Comparison of ENCODE assay signal across 9 cellular contexts in the genomic region with DNA sequence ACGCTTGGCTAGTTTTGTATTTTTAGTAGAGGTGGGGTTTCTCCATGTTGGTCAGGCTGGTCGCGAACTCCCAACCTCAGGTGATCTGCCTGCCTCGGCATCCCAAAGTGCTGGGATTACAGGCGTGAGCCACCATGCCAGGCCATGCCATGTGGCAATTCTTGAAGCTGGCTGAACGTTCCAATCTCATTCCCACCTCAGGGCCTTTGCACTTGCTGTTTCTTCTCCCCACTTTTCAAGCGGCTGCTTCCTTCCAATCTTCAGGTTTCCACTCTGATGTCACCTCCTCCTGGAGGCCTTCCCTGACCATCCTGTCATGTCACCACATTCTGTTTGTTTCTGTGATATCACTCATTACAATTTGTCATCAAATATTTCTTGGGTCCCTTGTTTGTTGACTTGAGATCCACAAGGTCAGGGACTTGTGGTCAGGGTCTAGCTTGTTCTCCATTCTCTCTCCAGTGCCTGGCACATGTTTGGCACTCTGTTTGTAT. TPM values are rescaled to one million over a fixed set of nuclear protein-coding genes. Genes with fewer than 3 reads are reported as not detected.
A peak's percentile ranks its signal among the peaks of the same experiment; 100 is the strongest.
DNase-seq lines count a peak whose midpoint lies in the region; ATAC-seq and TF ChIP-seq lines count a peak whose summit lies in the region.
"Had no signal": no experiment of that assay in that cellular context is flagged by ENCODE, and none has a peak within 500 bp of the region (broad histone marks: within the 10 kb centered on the region; RNA-seq: fewer than 3 reads in every experiment).

No MANE protein-coding gene starts in this region.

- H2AFZ ChIP-seq in GM23248 (no peak overlapping the region), mesenchymal stem cell (ENCODE audit: low read depth, low read length) (no peak overlapping the region)

- H3K9me2 ChIP-seq in GM23248 (ENCODE audit: insufficient read depth), result no peaks in the 10 kb centered on the region

- no peak for ATAC-seq in activated CD8-positive, alpha-beta T cell treated with anti-CD3 and anti-CD28 coated beads, Interleukin-2, amount 10 ng/mL, durations not matched to agents 7 days and 5 days
- no peak for ATAC-seq in GM19463 (IDR thresholded peaks at IDR 0.05; ENCODE audit: unreplicated experiment)
- ATAC-seq in GM21423 (IDR thresholded peaks at IDR 0.05; ENCODE audit: unreplicated experiment), result no peak
- no peak for ATAC-seq in GM21737 (IDR thresholded peaks at IDR 0.05; ENCODE audit: unreplicated experiment)

- H3K4me3 Mint-ChIP-seq in activated CD8-positive, alpha-beta T cell treated with anti-CD3 and anti-CD28 coated beads, Interleukin-2, amount 10 ng/mL, durations not matched to agents 7 days and 5 days, result peak overlapping the region; percentile 84

- WGBS in GM23248 (ENCODE audit: low coverage in 1 of 2, low lambda C conversion rate in 2 of 2, missing lambda C conversion rate in 2 of 2), 2 experiments, result 85 to 88% methylated on average over 7 of the region's 7 CpGs
- 98% methylated on average over 7 of the region's 7 CpGs for WGBS in mesenchymal stem cell

- no peaks in the 10 kb centered on the region for H3K36me3 ChIP-seq in GM23248 (ENCODE audit: low read depth)
- no peaks in the 10 kb centered on the region for H3K36me3 ChIP-seq in mesenchymal stem cell (ENCODE audit: control insufficient read depth in 1 of 2, insufficient read depth in 2 of 2, low read depth in 1 of 2, low read length in 2 of 2)

- peak overlapping the region; percentile 98 for H3K27ac Mint-ChIP-seq in activated CD8-positive, alpha-beta T cell treated with anti-CD3 and anti-CD28 coated beads, Interleukin-2, amount 10 ng/mL, durations not matched to agents 7 days and 5 days

- no peak overlapping the region for H3K14ac ChIP-seq in mesenchymal stem cell (ENCODE audit: low read length in 2 of 2)

- H3K27me3 ChIP-seq in GM23248 (replicated peaks; ENCODE audit: insufficient read depth) (no peaks in the 10 kb centered on the region), mesenchymal stem cell (ENCODE audit: control insufficient read depth in 1 of 2, insufficient read depth in 1 of 2, low read length in 2 of 2) (peaks cover 14 to 15% of the 10 kb centered on the region in 2 experiments)

- peaks cover 58% of the 10 kb centered on the region for H3K4me1 Mint-ChIP-seq in activated CD8-positive, alpha-beta T cell treated with anti-CD3 and anti-CD28 coated beads, Interleukin-2, amount 10 ng/mL, durations not matched to agents 7 days and 5 days (ENCODE audit: low read depth)

- peaks cover 12% of the 10 kb centered on the region for H3K27me3 Mint-ChIP-seq in activated CD8-positive, alpha-beta T cell treated with anti-CD3 and anti-CD28 coated beads, Interleukin-2, amount 10 ng/mL, durations not matched to agents 7 days and 5 days (ENCODE audit: low read depth)

- H4K8ac ChIP-seq in mesenchymal stem cell (ENCODE audit: low read length), result no peak overlapping the region

- no peak overlapping the region for H3K18ac ChIP-seq in mesenchymal stem cell (ENCODE audit: low read depth in 1 of 2, low read length in 2 of 2)

- H4K20me1 ChIP-seq in GM23248 (ENCODE audit: insufficient read depth), result no peaks in the 10 kb centered on the region

- H3K9me3 ChIP-seq in GM23248 (ENCODE audit: low read depth) (no peaks in the 10 kb centered on the region), mesenchymal stem cell (ENCODE audit: control insufficient read depth, low read length) (no peaks in the 10 kb centered on the region)

- H3K4me3 ChIP-seq in GM23248 (no peak overlapping the region; the same call in 1 of the 2 replicates), mesenchymal stem cell (ENCODE audit: insufficient read depth in 1 of 2, low read depth in 1 of 2, low read length in 2 of 2) (peak overlapping the region in 1 of 2 experiments; percentile 92)

- no peak overlapping the region for H2BK12ac ChIP-seq in mesenchymal stem cell (ENCODE audit: low read length in 2 of 2)

- CTCF ChIA-PET in activated CD8-positive, alpha-beta T cell treated with anti-CD3 and anti-CD28 coated beads, Interleukin-2, amount 10 ng/mL, durations not matched to agents 7 days and 5 days (lab: Charles Lee), result interaction anchor here (0.6 to 2.7 kb wide), 12 partner anchors 10 to 103 kb away, joined by 3 to 36 read pairs (median 16); a partner anchor contains a TSS

- peak overlapping the region; percentile 89 for H3K4me2 ChIP-seq in GM23248 (ENCODE audit: unreplicated experiment)
- H3K4me2 ChIP-seq in mesenchymal stem cell (ENCODE audit: low read length, poor library complexity, severe bottlenecking), result no peak overlapping the region

- H3K9ac ChIP-seq in GM23248 (0 out of 2 replicates have a peak overlapping the region, but pooled peaks have one; percentile 80), mesenchymal stem cell (ENCODE audit: low read length) (peak overlapping the region; percentile 94)

- no peak for TF ChIP-seq CTCF in 22Rv1 (IDR thresholded peaks at IDR 0.05)
- no peak for TF ChIP-seq CTCF in GM13976 (IDR thresholded peaks at IDR 0.05; ENCODE audit: borderline replicate concordance, control extremely low read depth, extremely low read depth, insufficient read depth, missing control alignments)

- in situ Hi-C loops in GM23248 (cut with MboI) (no loop called here), GM13976 (cut with MboI; ENCODE audit: low sequenced_read_pairs, unreplicated experiment) (no loop called here)

- no peak overlapping the region for H2BK120ac ChIP-seq in mesenchymal stem cell (ENCODE audit: low read depth, low read length)

- DNase-seq in GM23248, result no peak
- no peak for DNase-seq in activated CD8-positive, alpha-beta T cell treated with anti-CD3 and anti-CD28 coated beads, Interleukin-2, amount 10 ng/mL, durations not matched to agents 7 days and 5 days
- no peak for DNase-seq in mesenchymal stem cell
- no peak for DNase-seq in GM13976 (ENCODE audit: low spot score)
- DNase-seq: small intestine had no signal

- no peak overlapping the region for H2BK5ac ChIP-seq in mesenchymal stem cell (ENCODE audit: low read depth, low read length, poor library complexity, severe bottlenecking)

- H3K23ac ChIP-seq in mesenchymal stem cell (ENCODE audit: low read length in 2 of 2), result no peak overlapping the region

- peaks cover 7% of the 10 kb centered on the region for H3K79me1 ChIP-seq in mesenchymal stem cell (replicated peaks; ENCODE audit: low read length, poor library complexity, severe bottlenecking)

- peaks cover 7% of the 10 kb centered on the region; the same call in 1 of the 2 replicates for H3K79me2 ChIP-seq in GM23248 (ENCODE audit: insufficient read depth)

- no peak overlapping the region for H4K91ac ChIP-seq in mesenchymal stem cell (ENCODE audit: low read length)

- no peak overlapping the region for H3K4ac ChIP-seq in mesenchymal stem cell (ENCODE audit: low read depth in 1 of 2, low read length in 2 of 2)

- no peaks in the 10 kb centered on the region for H3K9me3 Mint-ChIP-seq in activated CD8-positive, alpha-beta T cell treated with anti-CD3 and anti-CD28 coated beads, Interleukin-2, amount 10 ng/mL, durations not matched to agents 7 days and 5 days (ENCODE audit: insufficient read depth)

- no peak overlapping the region for H2AK5ac ChIP-seq in mesenchymal stem cell (ENCODE audit: low read length, severe bottlenecking)

- H3K27ac ChIP-seq in 22Rv1 (peak overlapping the region; percentile 98), GM23248 (no peak overlapping the region), mesenchymal stem cell (ENCODE audit: low read length, poor library complexity, severe bottlenecking) (no peak overlapping the region)

- H2BK15ac ChIP-seq in mesenchymal stem cell (ENCODE audit: low read depth, poor library complexity, severe bottlenecking), result no peak overlapping the region

- H3K4me1 ChIP-seq in GM23248 (ENCODE audit: insufficient read depth) (peaks cover 25% of the 10 kb centered on the region), mesenchymal stem cell (ENCODE audit: control insufficient read depth, insufficient read depth, low read depth, low read length) (peaks cover 58% of the 10 kb centered on the region)

- peaks cover 23% of the 10 kb centered on the region for H3K36me3 Mint-ChIP-seq in activated CD8-positive, alpha-beta T cell treated with anti-CD3 and anti-CD28 coated beads, Interleukin-2, amount 10 ng/mL, durations not matched to agents 7 days and 5 days (ENCODE audit: low read depth)

- POLR2A ChIA-PET in activated CD8-positive, alpha-beta T cell treated with anti-CD3 and anti-CD28 coated beads, Interleukin-2, amount 10 ng/mL, durations not matched to agents 7 days and 5 days (lab: Charles Lee), result interaction anchor here (1.4 kb wide), 1 partner anchor 291 kb away, joined by 7 read pairs; a partner anchor contains a TSS

- H3F3A ChIP-seq in GM23248 (ENCODE audit: insufficient read depth), result peaks cover 24% of the 10 kb centered on the region

RNA-seq across cellular contexts. Expression of a gene that starts 4.2 kb away (rescaled TPM):
- total RNA-seq in GM23248 (2014; rRNA removed; shearing (Covaris generic)), result 4.4 and 7.0 TPM in 2 replicates
- 4.3 and 4.7 TPM in 2 replicates for polyA plus RNA-seq in GM23248 (2016; fragmentation: Nextera tagmentation; extraction: Ambion mirVana)
- total RNA-seq in activated CD8-positive, alpha-beta T cell treated with anti-CD3 and anti-CD28 coated beads, Interleukin-2, amount 10 ng/mL, durations not matched to agents 7 days and 5 days, result 1 to 10 TPM; 6.4 to 8.8 TPM
- polyA plus RNA-seq in mesenchymal stem cell (2013, experiment 1 of 2), result 16.4 TPM
- polyA plus RNA-seq in mesenchymal stem cell (2013, experiment 2 of 2), result 17.2 TPM

RNA-seq across cellular contexts. Expression of a gene that starts 5.4 kb away (rescaled TPM):
- 0.32 TPM in 1 of 2 replicates, not detected in the other for total RNA-seq in GM23248 (2014; rRNA removed; shearing (Covaris generic))
- polyA plus RNA-seq in GM23248 (2016; fragmentation: Nextera tagmentation; extraction: Ambion mirVana), result 1.3 and 1.4 TPM in 2 replicates
- 1 to 10 TPM; 3.1 to 3.4 TPM for total RNA-seq in activated CD8-positive, alpha-beta T cell treated with anti-CD3 and anti-CD28 coated beads, Interleukin-2, amount 10 ng/mL, durations not matched to agents 7 days and 5 days
- 3.4 TPM for polyA plus RNA-seq in mesenchymal stem cell (2013, experiment 1 of 2)
- polyA plus RNA-seq in mesenchymal stem cell (2013, experiment 2 of 2), result 3.8 TPM

RNA-seq across cellular contexts. Expression of a gene that starts 24.7 kb away (rescaled TPM):
- 39.7 and 67.8 TPM in 2 replicates for total RNA-seq in GM23248 (2014; rRNA removed; shearing (Covaris generic))
- polyA plus RNA-seq in GM23248 (2016; fragmentation: Nextera tagmentation; extraction: Ambion mirVana), result 52.0 TPM in 2 replicates
- 1 to 10 TPM; 1.1 TPM for total RNA-seq in activated CD8-positive, alpha-beta T cell treated with anti-CD3 and anti-CD28 coated beads, Interleukin-2, amount 10 ng/mL, durations not matched to agents 7 days and 5 days
- 51.5 TPM for polyA plus RNA-seq in mesenchymal stem cell (2013, experiment 1 of 2)
- polyA plus RNA-seq in mesenchymal stem cell (2013, experiment 2 of 2), result 51.8 TPM

RNA-seq across cellular contexts. Expression of a gene that starts 33.6 kb away (rescaled TPM):
- 8.5 and 11.6 TPM in 2 replicates for total RNA-seq in GM23248 (2014; rRNA removed; shearing (Covaris generic))
- 11.4 and 16.5 TPM in 2 replicates for polyA plus RNA-seq in GM23248 (2016; fragmentation: Nextera tagmentation; extraction: Ambion mirVana)
- total RNA-seq in activated CD8-positive, alpha-beta T cell treated with anti-CD3 and anti-CD28 coated beads, Interleukin-2, amount 10 ng/mL, durations not matched to agents 7 days and 5 days, result 10 to 100 TPM in 1 of 2 experiments, 1 to 10 TPM in 1; 9.9 to 13.6 TPM
- polyA plus RNA-seq in mesenchymal stem cell (2013, experiment 1 of 2), result 22.5 TPM
- polyA plus RNA-seq in mesenchymal stem cell (2013, experiment 2 of 2), result 20.6 TPM

RNA-seq across cellular contexts. Expression of a gene that starts 33.8 kb away (rescaled TPM):
- 66.1 and 152 TPM in 2 replicates for total RNA-seq in GM23248 (2014; rRNA removed; shearing (Covaris generic))
- polyA plus RNA-seq in GM23248 (2016; fragmentation: Nextera tagmentation; extraction: Ambion mirVana), result 84.6 and 90.1 TPM in 2 replicates
- 10 to 100 TPM; 23.6 to 29.6 TPM for total RNA-seq in activated CD8-positive, alpha-beta T cell treated with anti-CD3 and anti-CD28 coated beads, Interleukin-2, amount 10 ng/mL, durations not matched to agents 7 days and 5 days
- 109 TPM for polyA plus RNA-seq in mesenchymal stem cell (2013, experiment 1 of 2)
- polyA plus RNA-seq in mesenchymal stem cell (2013, experiment 2 of 2), result 119 TPM

Comparison
In these comparisons a context has a peak if more than half of its experiments do, and no peak if none do; other contexts are left out.
1. RNA of a gene that starts 24.7 kb away (total RNA-seq): 39.7 to 67.8 TPM in GM23248; 1.1 TPM in activated CD8-positive, alpha-beta T cell treated with anti-CD3 and anti-CD28 coated beads, Interleukin-2, amount 10 ng/mL, durations not matched to agents 7 days and 5 days; every median in the first group is over 10 times any median in the second.